ENCODE assay signal across 8 cellular contexts in genomic region chr4:123564758-123565346, GRCh38.
DNase-seq lines count a peak whose midpoint lies in the region; ATAC-seq, FAIRE-seq and TF ChIP-seq lines count a peak whose summit lies in the region.

No MANE protein-coding gene starts in this region.

- ATAC-seq in GM18519 (IDR thresholded peaks at IDR 0.05; ENCODE audit: low FRiP score, unreplicated experiment) (peak; percentile 100), HG02973 (IDR thresholded peaks at IDR 0.05; ENCODE audit: unreplicated experiment) (peak; percentile 100), lung (ENCODE audit: insufficient read depth, low FRiP score) (peak; percentile 89)
- ATAC-seq in stimulated activated naive CD8-positive, alpha-beta T cell treated with anti-CD3 and anti-CD28 coated beads, Interleukin-15, Interleukin-2, amounts not matched to agents 100 U/mL and 50 U/mL, for 24 hours: peak; percentile 100

- TF ChIP-seq CTCF in chondrocyte (IDR thresholded peaks at IDR 0.05): peak; percentile 85
- TF ChIP-seq CTCF in lung (IDR thresholded peaks at IDR 0.05; ENCODE audit: control extremely low read depth, extremely low read depth): peak; percentile 85

- no peak overlapping the region for H3K27ac ChIP-seq in lung (ENCODE audit: low read depth in 1 of 2, low read length in 1 of 2)

- H3K36me3 Mint-ChIP-seq in chondrocyte (ENCODE audit: low read depth): peaks cover 6% of the 10 kb centered on the region

- peak; percentile 99 for FAIRE-seq in TTC549 (lab: Jason Lieb, UNC)

- no peaks in the 10 kb centered on the region for H3K4me1 ChIP-seq in lung (ENCODE audit: control insufficient read depth in 2 of 2, insufficient read depth in 2 of 2, low read length in 2 of 2)

- peaks cover 19% of the 10 kb centered on the region for H3K4me1 Mint-ChIP-seq in chondrocyte (ENCODE audit: low read depth)

- no peak overlapping the region for H3K4me3 ChIP-seq in lung

- 26 to 32% methylated on average over 6 of the region's 6 CpGs for WGBS in lung, 2 donors

- no peak overlapping the region for H3K27ac Mint-ChIP-seq in chondrocyte (ENCODE audit: unreplicated experiment)

- no peaks in the 10 kb centered on the region for H3K27me3 Mint-ChIP-seq in chondrocyte (ENCODE audit: low read depth)

- no peaks in the 10 kb centered on the region for H3K36me3 ChIP-seq in lung (ENCODE audit: control insufficient read depth in 2 of 2, insufficient read depth in 2 of 2, low read length in 2 of 2)

- peaks cover 18% of the 10 kb centered on the region for H3K9me3 Mint-ChIP-seq in chondrocyte (ENCODE audit: low read depth)

- no peaks in the 10 kb centered on the region for H3K27me3 ChIP-seq in lung (ENCODE audit: control insufficient read depth, insufficient read depth)

- DNase-seq in AG20443 (ENCODE audit: low spot score): peak; percentile 79
- DNase-seq in NCI-H1930 (lab: John Stamatoyannopoulos, UW): peak; percentile 43 to 59
- no peak for DNase-seq in chondrocyte (ENCODE audit: low spot score)
- DNase-seq in lung (ENCODE audit: low spot score): peak; percentile 60
- DNase-seq in stimulated activated naive CD8-positive, alpha-beta T cell treated with anti-CD3 and anti-CD28 coated beads, Interleukin-15, Interleukin-2, amounts not matched to agents 100 U/mL and 50 U/mL, for 24 hours: peak; percentile 47

- H3K9me3 ChIP-seq in lung (ENCODE audit: control insufficient read depth in 2 of 2, insufficient read depth in 1 of 2, low read length in 1 of 2): no peaks in the 10 kb centered on the region

- H3K4me3 Mint-ChIP-seq in chondrocyte (ENCODE audit: unreplicated experiment): no peak overlapping the region
